Comparison of ENCODE assay signal across 1 cellular context in genomic region chr2:222561817-222562424, GRCh38.
A peak's percentile ranks its signal among the peaks of the same experiment; 100 is the strongest.
TF ChIP-seq lines count a peak whose summit lies in the region.

No MANE protein-coding gene starts in this region.

TF ChIP-seq in HEK293, 187 proteins besides CTCF, POLR2A, EP300 and RAD21 (continued from another document):
- TF ChIP-seq ZNF280D (tag by site-specific recombination; IDR thresholded peaks at IDR 0.05): no peak
- TF ChIP-seq, protein P1, sequence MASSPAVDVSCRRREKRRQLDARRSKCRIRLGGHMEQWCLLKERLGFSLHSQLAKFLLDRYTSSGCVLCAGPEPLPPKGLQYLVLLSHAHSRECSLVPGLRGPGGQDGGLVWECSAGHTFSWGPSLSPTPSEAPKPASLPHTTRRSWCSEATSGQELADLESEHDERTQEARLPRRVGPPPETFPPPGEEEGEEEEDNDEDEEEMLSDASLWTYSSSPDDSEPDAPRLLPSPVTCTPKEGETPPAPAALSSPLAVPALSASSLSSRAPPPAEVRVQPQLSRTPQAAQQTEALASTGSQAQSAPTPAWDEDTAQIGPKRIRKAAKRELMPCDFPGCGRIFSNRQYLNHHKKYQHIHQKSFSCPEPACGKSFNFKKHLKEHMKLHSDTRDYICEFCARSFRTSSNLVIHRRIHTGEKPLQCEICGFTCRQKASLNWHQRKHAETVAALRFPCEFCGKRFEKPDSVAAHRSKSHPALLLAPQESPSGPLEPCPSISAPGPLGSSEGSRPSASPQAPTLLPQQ (tag by site-specific recombination; IDR thresholded peaks at IDR 0.05): peak; percentile 66; the same call in 1 of the 2 replicates
- TF ChIP-seq, protein P2, sequence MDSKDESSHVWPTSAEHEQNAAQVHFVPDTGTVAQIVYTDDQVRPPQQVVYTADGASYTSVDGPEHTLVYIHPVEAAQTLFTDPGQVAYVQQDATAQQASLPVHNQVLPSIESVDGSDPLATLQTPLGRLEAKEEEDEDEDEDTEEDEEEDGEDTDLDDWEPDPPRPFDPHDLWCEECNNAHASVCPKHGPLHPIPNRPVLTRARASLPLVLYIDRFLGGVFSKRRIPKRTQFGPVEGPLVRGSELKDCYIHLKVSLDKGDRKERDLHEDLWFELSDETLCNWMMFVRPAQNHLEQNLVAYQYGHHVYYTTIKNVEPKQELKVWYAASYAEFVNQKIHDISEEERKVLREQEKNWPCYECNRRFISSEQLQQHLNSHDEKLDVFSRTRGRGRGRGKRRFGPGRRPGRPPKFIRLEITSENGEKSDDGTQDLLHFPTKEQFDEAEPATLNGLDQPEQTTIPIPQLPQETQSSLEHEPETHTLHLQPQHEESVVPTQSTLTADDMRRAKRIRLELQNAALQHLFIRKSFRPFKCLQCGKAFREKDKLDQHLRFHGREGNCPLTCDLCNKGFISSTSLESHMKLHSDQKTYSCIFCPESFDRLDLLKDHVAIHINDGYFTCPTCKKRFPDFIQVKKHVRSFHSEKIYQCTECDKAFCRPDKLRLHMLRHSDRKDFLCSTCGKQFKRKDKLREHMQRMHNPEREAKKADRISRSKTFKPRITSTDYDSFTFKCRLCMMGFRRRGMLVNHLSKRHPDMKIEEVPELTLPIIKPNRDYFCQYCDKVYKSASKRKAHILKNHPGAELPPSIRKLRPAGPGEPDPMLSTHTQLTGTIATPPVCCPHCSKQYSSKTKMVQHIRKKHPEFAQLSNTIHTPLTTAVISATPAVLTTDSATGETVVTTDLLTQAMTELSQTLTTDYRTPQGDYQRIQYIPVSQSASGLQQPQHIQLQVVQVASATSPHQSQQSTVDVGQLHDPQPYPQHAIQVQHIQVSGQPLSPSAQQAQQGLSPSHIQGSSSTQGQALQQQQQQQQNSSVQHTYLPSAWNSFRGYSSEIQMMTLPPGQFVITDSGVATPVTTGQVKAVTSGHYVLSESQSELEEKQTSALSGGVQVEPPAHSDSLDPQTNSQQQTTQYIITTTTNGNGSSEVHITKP (tag by site-specific recombination; IDR thresholded peaks at IDR 0.05): peak; percentile 33; the same call in 1 of the 2 replicates
- 0 out of 2 replicates have a peak, but pooled peaks have one; percentile 15 for TF ChIP-seq TRIM28 (IDR thresholded peaks at IDR 0.05; ENCODE audit: borderline replicate concordance, low read length)
TF ChIP-seq in HEK293: peak in this region for 8.
